12 cellular contexts compared by ENCODE assay signal in genomic region chr9:137387034-137387890, GRCh38. TPM values are rescaled to one million over a fixed set of nuclear protein-coding genes. Genes with fewer than 3 reads are reported as not detected.
A peak's percentile ranks its signal among the peaks of the same experiment; 100 is the strongest.
DNase-seq lines count a peak whose midpoint lies in the region; ATAC-seq and TF ChIP-seq lines count a peak whose summit lies in the region.
"Had no signal": no experiment of that assay in that cellular context is flagged by ENCODE, and none has a peak within 500 bp of the region (broad histone marks: within the 10 kb centered on the region; RNA-seq: fewer than 3 reads in every experiment).

No MANE protein-coding gene starts in this region.

- ATAC-seq in central memory CD8-positive, alpha-beta T cell (replicated peaks; ENCODE audit: extremely low read depth, poor library complexity, severe bottlenecking): peak; percentile 58
- ATAC-seq in HG03460 (IDR thresholded peaks at IDR 0.05; ENCODE audit: unreplicated experiment): no peak

- H3K4me3 ChIP-seq in BLaER1 treated with 17β-estradiol and CSF1 and Interleukin-3, amounts not matched to agents 10 nM and 100 nM: 0 out of 20 replicates have a peak overlapping the region, but pooled peaks of 1 of the 10 experiments have one; percentile 10
- no peak overlapping the region for H3K4me3 ChIP-seq in lower leg skin (ENCODE audit: low read depth, poor library complexity, severe bottlenecking)

- peak overlapping the region; percentile 77 for H3K27ac Mint-ChIP-seq in central memory CD8-positive, alpha-beta T cell (ENCODE audit: low read depth)
- H3K27ac Mint-ChIP-seq in neural crest cell (ENCODE audit: unreplicated experiment): peak overlapping the region; percentile 83

- H3K9me3 ChIP-seq in BLaER1 treated with 17β-estradiol and CSF1 and Interleukin-3, amounts not matched to agents 10 nM and 100 nM (replicated peaks in 1 of 11): no peaks in the 10 kb centered on the region

- H3K4me2 ChIP-seq in BLaER1 treated with 17β-estradiol and CSF1 and Interleukin-3, amounts not matched to agents 10 nM and 100 nM: peak overlapping the region; percentile 73 to 99 (median 90)

- H3K4me1 ChIP-seq in BLaER1 treated with 17β-estradiol and CSF1 and Interleukin-3, amounts not matched to agents 10 nM and 100 nM: peaks cover 55 to 99% (median 88%) of the 10 kb centered on the region in 10 experiments

- TF ChIP-seq CTCF in neural crest cell (conservative IDR thresholded peaks at IDR 0.05) (no peak), lower leg skin (IDR thresholded peaks at IDR 0.05) (no peak)

- no peaks in the 10 kb centered on the region for H3K9me3 Mint-ChIP-seq in central memory CD8-positive, alpha-beta T cell
- H3K9me3 Mint-ChIP-seq in neural crest cell: no peaks in the 10 kb centered on the region

- no peaks in the 10 kb centered on the region for H3K27me3 ChIP-seq in BLaER1 treated with 17β-estradiol and CSF1 and Interleukin-3, amounts not matched to agents 10 nM and 100 nM

- peak; percentile 23 for DNase-seq in activated CD4-positive, alpha-beta T cell treated with anti-CD3 and anti-CD28 coated beads for 1 hour
- DNase-seq in central memory CD8-positive, alpha-beta T cell (ENCODE audit: low spot score in 2 of 2): peak in 1 of 2 donors; percentile 21
- DNase-seq in neural crest cell (ENCODE audit: low read depth, low spot score) (no peak), kidney glomerular epithelial cell (lab: John Stamatoyannopoulos, UW) (no peak), lower leg skin (ENCODE audit: low spot score in 2 of 2) (no peak), NOMO-1 treated with dmso at 0.1 percent for 144 hours (lab: John Stamatoyannopoulos, UW; ENCODE audit: unreplicated experiment) (no peak)

- H3K4me3 Mint-ChIP-seq in central memory CD8-positive, alpha-beta T cell: peak overlapping the region; percentile 51
- H3K4me3 Mint-ChIP-seq in neural crest cell: no peak overlapping the region

- H3K36me3 Mint-ChIP-seq in central memory CD8-positive, alpha-beta T cell (ENCODE audit: insufficient read depth): no peaks in the 10 kb centered on the region
- H3K36me3 Mint-ChIP-seq in neural crest cell (ENCODE audit: low read depth): no peaks in the 10 kb centered on the region

- H3K27ac ChIP-seq in BLaER1 treated with 17β-estradiol and CSF1 and Interleukin-3, amounts not matched to agents 10 nM and 100 nM: peak overlapping the region; percentile 40 to 82 (median 78); a peak in 21 of 22 replicates

- no peak for TF ChIP-seq POLR2A in lower leg skin (IDR thresholded peaks at IDR 0.05)

- peak overlapping the region; percentile 48 to 70 (median 65); a peak in 21 of 22 replicates for H3K9ac ChIP-seq in BLaER1 treated with 17β-estradiol and CSF1 and Interleukin-3, amounts not matched to agents 10 nM and 100 nM

- H4K20me1 ChIP-seq in BLaER1 treated with 17β-estradiol and CSF1 and Interleukin-3, amounts not matched to agents 10 nM and 100 nM: peaks cover 0 to 15% (median 0%) of the 10 kb centered on the region in 11 experiments; a peak in 5 of 22 replicates

- no peaks in the 10 kb centered on the region for H3K27me3 Mint-ChIP-seq in central memory CD8-positive, alpha-beta T cell
- H3K27me3 Mint-ChIP-seq in neural crest cell (ENCODE audit: low read depth): no peaks in the 10 kb centered on the region

- intact Hi-C loops in lower leg skin (cut with DNase I; ENCODE audit: low total_unique reads): no loop called here

- peaks cover 0 to 2% (median 0%) of the 10 kb centered on the region in 11 experiments; a peak in 2 of 22 replicates for H3K36me3 ChIP-seq in BLaER1 treated with 17β-estradiol and CSF1 and Interleukin-3, amounts not matched to agents 10 nM and 100 nM

- WGBS in lower leg skin, 2 donors: 73 to 76% methylated on average over 24 to 37 of the region's 37 CpGs

- H3K4me1 Mint-ChIP-seq in central memory CD8-positive, alpha-beta T cell: peaks cover 7% of the 10 kb centered on the region
- H3K4me1 Mint-ChIP-seq in neural crest cell: peaks cover 14% of the 10 kb centered on the region

RNA-seq across cellular contexts. Expression of gene EXD3, which starts 35.7 kb away (rescaled TPM):
- total RNA-seq in neural crest cell (15.1 and 17.6 TPM in 2 replicates), lower leg skin (10 to 100 TPM; 13.8 to 25.7 (median 17.7) TPM)

RNA-seq across cellular contexts. Expression of gene NOXA1, which starts 35.9 kb away (rescaled TPM):
- total RNA-seq in neural crest cell: 0.89 and 0.98 TPM in 2 replicates
- 1 to 10 TPM; 3.1 to 5.6 (median 4.4) TPM for total RNA-seq in lower leg skin
- total RNA-seq: H4, HT1080 had no signal

RNA-seq across cellular contexts. Expression of gene ENTPD8, which starts 53.9 kb away (rescaled TPM):
- total RNA-seq in neural crest cell: 0.12 and 0.14 TPM in 2 replicates
- not detected for total RNA-seq in lower leg skin
- total RNA-seq: HT1080, NCI-H460, osteoblast had no signal
